ENCODE assay signal across 8 cellular contexts in the genomic region with DNA sequence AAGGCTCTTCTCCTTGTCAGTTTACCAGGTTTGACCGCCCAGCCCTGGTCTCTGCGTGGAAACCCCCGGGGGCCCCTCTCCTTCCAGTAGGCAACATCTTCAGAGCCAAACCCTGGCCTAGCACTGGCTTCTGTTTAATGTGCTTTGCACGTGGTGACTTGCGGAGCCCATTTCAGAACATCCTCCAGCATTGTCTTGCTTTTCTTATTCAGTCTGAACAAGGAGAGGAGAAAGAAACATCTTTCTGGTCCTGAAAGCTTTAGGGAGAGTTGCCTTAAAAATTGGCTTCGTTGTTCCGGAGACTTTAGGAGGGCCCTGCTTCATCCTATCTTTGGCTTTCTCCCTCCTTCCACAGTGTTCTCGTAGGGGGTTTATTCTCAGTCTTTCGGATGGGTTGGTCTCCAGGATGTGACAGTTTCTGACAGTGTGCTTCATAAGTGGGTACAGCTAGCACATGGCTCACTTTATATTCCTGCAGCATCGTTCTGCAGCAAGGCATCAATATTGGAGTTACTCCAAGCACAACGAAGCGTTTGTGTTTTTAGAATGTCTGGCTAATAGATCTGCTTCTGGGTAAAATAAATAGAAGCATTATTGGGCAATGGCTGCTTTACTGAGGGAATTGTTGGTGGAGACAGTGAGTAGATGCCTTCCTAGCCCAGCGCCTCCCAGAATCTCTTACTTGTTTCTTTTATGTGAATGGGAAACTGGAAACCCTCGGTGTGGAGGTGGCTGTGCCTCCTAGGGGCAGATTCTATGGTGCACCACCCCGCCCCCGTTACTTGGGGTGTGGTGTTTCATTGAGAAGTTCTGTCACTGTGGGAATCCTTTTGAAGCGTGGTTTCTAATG. TPM values are rescaled to one million over a fixed set of nuclear protein-coding genes. Genes with fewer than 3 reads are reported as not detected.
DNase-seq lines count a peak whose midpoint lies in the region; ATAC-seq and TF ChIP-seq lines count a peak whose summit lies in the region.

No MANE protein-coding gene starts in this region.

- peaks cover 27% of the 10 kb centered on the region for H4K20me1 ChIP-seq in osteoblast (ENCODE audit: insufficient read depth, low read length)

- H3K4me1 ChIP-seq in left ventricle myocardium inferior = peaks cover 30% of the 10 kb centered on the region
- peaks cover 33% of the 10 kb centered on the region for H3K4me1 ChIP-seq in osteoblast (ENCODE audit: insufficient read depth, low read length)

- TF ChIP-seq CTCF in left ventricle myocardium inferior (IDR thresholded peaks at IDR 0.05; ENCODE audit: borderline replicate concordance) (no peak), RWPE1 (conservative IDR thresholded peaks at IDR 0.05; ENCODE audit: low read depth) (no peak), fibroblast of pulmonary artery (IDR thresholded peaks at IDR 0.05; ENCODE audit: low read length, missing control alignments) (peak; percentile 8), osteoblast (IDR thresholded peaks at IDR 0.05; ENCODE audit: extremely low read depth, low read depth, low read length) (peak; percentile 29)

- no peaks in the 10 kb centered on the region for H3K27me3 ChIP-seq in left ventricle myocardium inferior (ENCODE audit: low read depth)
- no peaks in the 10 kb centered on the region for H3K27me3 ChIP-seq in osteoblast (ENCODE audit: insufficient read depth, low read length)

- CTCF ChIA-PET in RWPE1 (lab: Yijun Ruan, JAX) = interaction anchor here (0.7 kb wide), 2 partner anchors 183 to 246 kb away, joined by 3 to 6 read pairs; no protein-coding TSS in a partner anchor

- no peaks in the 10 kb centered on the region for H3K9me3 ChIP-seq in left ventricle myocardium inferior (replicated peaks)
- no peaks in the 10 kb centered on the region for H3K9me3 ChIP-seq in osteoblast (ENCODE audit: low read depth, low read length)

- peak overlapping the region; percentile 82 for H3K27ac ChIP-seq in left ventricle myocardium inferior (replicated peaks)
- H3K27ac ChIP-seq in RWPE1 = no peak overlapping the region
- H3K27ac ChIP-seq in osteoblast (ENCODE audit: low read depth, low read length) = peak overlapping the region; percentile 93

- peak overlapping the region; percentile 83 for H3K4me3 ChIP-seq in left ventricle myocardium inferior
- H3K4me3 ChIP-seq in fibroblast of pulmonary artery (replicated peaks; ENCODE audit: low read depth, low read length) = peak overlapping the region; percentile 68
- H3K4me3 ChIP-seq in osteoblast (ENCODE audit: insufficient read depth, low read length) = peak overlapping the region; percentile 88

- ATAC-seq in Right ventricle myocardium inferior (no peak), GM18505 (IDR thresholded peaks at IDR 0.05; ENCODE audit: unreplicated experiment) (no peak), GM19395 (IDR thresholded peaks at IDR 0.05; ENCODE audit: unreplicated experiment) (no peak)

- H2AFZ ChIP-seq in osteoblast (ENCODE audit: low read length) = peak overlapping the region; percentile 60

- TF ChIP-seq POLR2A in GM18505 (IDR thresholded peaks at IDR 0.05; ENCODE audit: borderline replicate concordance, extremely low read depth, insufficient read depth, insufficient read length) = no peak

- DNase-seq in left ventricle myocardium inferior (no peak), Right ventricle myocardium inferior (ENCODE audit: missing footprints) (no peak), RWPE1 (ENCODE audit: low spot score) (peak; percentile 20), fibroblast of pulmonary artery (ENCODE audit: low read depth) (peak; percentile 42), osteoblast (ENCODE audit: insufficient read length, low spot score, missing footprints) (peak; percentile 91)
- DNase-seq in central memory CD4-positive, alpha-beta T cell = no peak

- intact Hi-C loops in left ventricle myocardium inferior (cut with micrococcal nuclease) (no loop called here), Right ventricle myocardium inferior (cut with DNase I) (loop anchor here (10.0 kb wide), 1 partner anchor 260 kb away; no protein-coding TSS in a partner anchor)

- H3K4me2 ChIP-seq in osteoblast (ENCODE audit: insufficient read depth, low read length) = peak overlapping the region; percentile 95

- POLR2A ChIA-PET in RWPE1 (lab: Yijun Ruan, JAX; ENCODE audit: low non-redundant PET) = no interaction called here

- H3K36me3 ChIP-seq in left ventricle myocardium inferior = no peaks in the 10 kb centered on the region
- H3K36me3 ChIP-seq in osteoblast (ENCODE audit: insufficient read depth, low read length) = peaks cover 6% of the 10 kb centered on the region

- peaks cover 55% of the 10 kb centered on the region for H3K79me2 ChIP-seq in osteoblast (ENCODE audit: insufficient read depth, low read length)

RNA-seq across cellular contexts. Expression of gene FARP1, which starts 1.8 kb away (rescaled TPM):
- 17.6 TPM for total RNA-seq in left ventricle myocardium inferior
- 14.7 TPM for total RNA-seq in Right ventricle myocardium inferior
- total RNA-seq in osteoblast = 30.6 and 36.2 TPM in 2 replicates

RNA-seq across cellular contexts. Expression of gene RNF113B, which starts 32.3 kb away (rescaled TPM):
- total RNA-seq in left ventricle myocardium inferior (not detected), Right ventricle myocardium inferior (not detected), osteoblast (not detected in 2 replicates)

Comparison
In these comparisons a context has a peak if more than half of its experiments do, and no peak if none do; other contexts are left out.
1. DNase-seq: peak in RWPE1 (single experiment), fibroblast of pulmonary artery (single experiment) and osteoblast (single experiment); none in left ventricle myocardium inferior (single experiment), Right ventricle myocardium inferior (single experiment) and central memory CD4-positive, alpha-beta T cell (single experiment).
2. CTCF ChIP-seq: peak in fibroblast of pulmonary artery (single experiment) and osteoblast (single experiment); none in left ventricle myocardium inferior (single experiment) and RWPE1 (single experiment).
3. Peak in every context shown above with its lines, with median percentiles within 50 percentile points of each other: H3K4me3 ChIP-seq.